9 cellular contexts compared by ENCODE assay signal in genomic region chr21:42414928-42415769, GRCh38. TPM values are rescaled to one million over a fixed set of nuclear protein-coding genes. Genes with fewer than 3 reads are reported as not detected.
DNase-seq lines count a peak whose midpoint lies in the region; ATAC-seq and TF ChIP-seq lines count a peak whose summit lies in the region.
"Had no signal": no experiment of that assay in that cellular context is flagged by ENCODE, and none has a peak within 500 bp of the region (broad histone marks: within the 10 kb centered on the region; RNA-seq: fewer than 3 reads in every experiment).

No MANE protein-coding gene starts in this region.

- H3K27ac Mint-ChIP-seq in activated CD4-positive, alpha-beta memory T cell treated with anti-CD3 and anti-CD28 coated beads for 36 hours: peak overlapping the region; percentile 96

- CTCF ChIA-PET in activated CD4-positive, alpha-beta memory T cell treated with anti-CD3 and anti-CD28 coated beads for 36 hours (lab: Charles Lee): interaction anchor here (1.0 to 1.5 kb wide), 3 partner anchors 10 to 34 kb away, joined by 3 to 8 read pairs (median 4); partner anchors contain the start of gene UBASH3A

- intact Hi-C loops in activated CD4-positive, alpha-beta memory T cell treated with anti-CD3 and anti-CD28 coated beads for 36 hours (cut with micrococcal nuclease): loop anchor here (1.0 to 5.0 kb wide), 5 partner anchors 8 to 37 kb away; no protein-coding TSS in a partner anchor

- no peaks in the 10 kb centered on the region for H3K9me3 ChIP-seq in suprapubic skin

- H3K27me3 Mint-ChIP-seq in activated CD4-positive, alpha-beta memory T cell treated with anti-CD3 and anti-CD28 coated beads for 36 hours: no peaks in the 10 kb centered on the region

- no peaks in the 10 kb centered on the region for H3K9me3 Mint-ChIP-seq in activated CD4-positive, alpha-beta memory T cell treated with anti-CD3 and anti-CD28 coated beads for 36 hours

- peaks cover 7% of the 10 kb centered on the region for H3K4me1 ChIP-seq in suprapubic skin

- peak overlapping the region; percentile 67 for H3K4me3 Mint-ChIP-seq in activated CD4-positive, alpha-beta memory T cell treated with anti-CD3 and anti-CD28 coated beads for 36 hours

- POLR2A ChIA-PET in activated CD4-positive, alpha-beta memory T cell treated with anti-CD3 and anti-CD28 coated beads for 36 hours (lab: Charles Lee): interaction anchor here (1.0 to 3.6 kb wide), 5 partner anchors 9 to 42 kb away, joined by 4 to 27 read pairs (median 6); partner anchors contain the start of gene UBASH3A

- peaks cover 57% of the 10 kb centered on the region for H3K36me3 Mint-ChIP-seq in activated CD4-positive, alpha-beta memory T cell treated with anti-CD3 and anti-CD28 coated beads for 36 hours

- no peak for TF ChIP-seq POLR2A in suprapubic skin (IDR thresholded peaks at IDR 0.05)

- H3K27ac ChIP-seq in suprapubic skin: no peak overlapping the region
- H3K27ac ChIP-seq: 22Rv1 had no signal

- DNase-seq in NOMO-1 treated with DMSO at 0.1 percent for 48 hours (lab: John Stamatoyannopoulos, UW; ENCODE audit: unreplicated experiment) (peak; percentile 8), NOMO-1 (lab: John Stamatoyannopoulos, UW; ENCODE audit: unreplicated experiment in 2 of 2) (no peak), COR-L47 (lab: John Stamatoyannopoulos, UW) (no peak), suprapubic skin (ENCODE audit: low spot score in 2 of 2) (no peak)
- DNase-seq in activated CD4-positive, alpha-beta memory T cell treated with anti-CD3 and anti-CD28 coated beads for 36 hours: peak; percentile 98
- DNase-seq in stimulated activated CD4-positive, alpha-beta T cell treated with anti-CD3 and anti-CD28 coated beads, Interleukin-4, amount 100 ng/mL, for 24 hours: peak; percentile 97

- no peak for TF ChIP-seq CTCF in suprapubic skin (IDR thresholded peaks at IDR 0.05)

- no peaks in the 10 kb centered on the region for H3K36me3 ChIP-seq in suprapubic skin

- no peak overlapping the region for H3K4me3 ChIP-seq in suprapubic skin

- ATAC-seq in HG03439 (IDR thresholded peaks at IDR 0.05; ENCODE audit: unreplicated experiment) (peak; percentile 84), esophagus mucosa (peak; percentile 62)

- no peak for TF ChIP-seq EP300 in suprapubic skin (IDR thresholded peaks at IDR 0.05)

- peaks cover 45% of the 10 kb centered on the region for H3K4me1 Mint-ChIP-seq in activated CD4-positive, alpha-beta memory T cell treated with anti-CD3 and anti-CD28 coated beads for 36 hours (ENCODE audit: low read depth)

- WGBS in suprapubic skin: 55% methylated on average over 24 of the region's 27 CpGs

- peaks cover 22% of the 10 kb centered on the region for H3K27me3 ChIP-seq in suprapubic skin

RNA-seq across cellular contexts. Expression of gene UBASH3A, which starts 11.4 kb away (rescaled TPM):
- 10 to 100 TPM; 27.2 to 29.4 TPM for total RNA-seq in activated CD4-positive, alpha-beta memory T cell treated with anti-CD3 and anti-CD28 coated beads for 36 hours
- 0.24 TPM for total RNA-seq in esophagus mucosa
- total RNA-seq in suprapubic skin: 1 to 10 TPM in 1 of 4 donors, under 1 TPM in 2, not detected in 1; 0.36 to 1.0 (median 0.47) TPM

RNA-seq across cellular contexts. Expression of gene TMPRSS3, which starts 19.3 kb away (rescaled TPM):
- 10 to 100 TPM; 47.6 to 49.8 TPM for total RNA-seq in activated CD4-positive, alpha-beta memory T cell treated with anti-CD3 and anti-CD28 coated beads for 36 hours
- total RNA-seq in esophagus mucosa: 0.32 TPM
- 1 to 10 TPM in 2 of 4 donors, under 1 TPM in 1, not detected in 1; 0.34 to 1.6 (median 1.0) TPM for total RNA-seq in suprapubic skin

RNA-seq across cellular contexts. Expression of gene TFF1, which starts 48.8 kb away (rescaled TPM):
- not detected for total RNA-seq in activated CD4-positive, alpha-beta memory T cell treated with anti-CD3 and anti-CD28 coated beads for 36 hours
- total RNA-seq in esophagus mucosa: not detected
- not detected for total RNA-seq in suprapubic skin

Comparison
In these comparisons a context has a peak if more than half of its experiments do, and no peak if none do; other contexts are left out.
1. DNase-seq: peak in NOMO-1 treated with DMSO at 0.1 percent for 48 hours (single experiment), activated CD4-positive, alpha-beta memory T cell treated with anti-CD3 and anti-CD28 coated beads for 36 hours (single experiment) and stimulated activated CD4-positive, alpha-beta T cell treated with anti-CD3 and anti-CD28 coated beads, Interleukin-4, amount 100 ng/mL, for 24 hours (single experiment); none in NOMO-1 (0 of 2), COR-L47 (single experiment) and suprapubic skin (0 of 2).
2. RNA of gene UBASH3A, which starts 11.4 kb away (total RNA-seq): 27.2 to 29.4 TPM in activated CD4-positive, alpha-beta memory T cell treated with anti-CD3 and anti-CD28 coated beads for 36 hours; 0.36 to 1.0 TPM in suprapubic skin and 0.24 TPM in esophagus mucosa (single experiment); every median in the first group is over 10 times any median in the second.
3. RNA of gene TMPRSS3, which starts 19.3 kb away (total RNA-seq): 47.6 to 49.8 TPM in activated CD4-positive, alpha-beta memory T cell treated with anti-CD3 and anti-CD28 coated beads for 36 hours; 0.34 to 1.6 TPM in suprapubic skin and 0.32 TPM in esophagus mucosa (single experiment); every median in the first group is over 10 times any median in the second.